Comparison of ENCODE assay signal across 1 cellular context in genomic region chr11:75214411-75214821, GRCh38.
TF ChIP-seq lines count a peak whose summit lies in the region.

No MANE protein-coding gene starts in this region.

TF ChIP-seq in K562, 482 proteins besides CTCF, POLR2A, EP300 and RAD21 (continued from another document):
- no peak for TF ChIP-seq ZNF212 (CRISPR knock-in tag; IDR thresholded peaks at IDR 0.05)
- TF ChIP-seq GMEB1 (CRISPR knock-in tag; IDR thresholded peaks at IDR 0.05): no peak
- no peak for TF ChIP-seq TAF1 (IDR thresholded peaks at IDR 0.05; ENCODE audit: control insufficient read depth, extremely low read depth, insufficient read depth, low read length, severe bottlenecking)
- TF ChIP-seq YY1 (IDR thresholded peaks at IDR 0.05; ENCODE audit: borderline replicate concordance in 1 of 3, control insufficient read depth in 1 of 3, extremely low read depth in 1 of 3, insufficient read depth in 3 of 3, insufficient read length in 1 of 3, insufficient replicate concordance in 2 of 3, low read depth in 1 of 3, low read length in 2 of 3): no peak
- TF ChIP-seq RFX5 (IDR thresholded peaks at IDR 0.05; ENCODE audit: low read depth, low read length): no peak
- TF ChIP-seq ID3 (CRISPR knock-in tag; IDR thresholded peaks at IDR 0.05): no peak
- peak; percentile 28; the same call in 1 of the 2 replicates for TF ChIP-seq ID3 (tag; IDR thresholded peaks at IDR 0.05)
- TF ChIP-seq, protein P1, sequence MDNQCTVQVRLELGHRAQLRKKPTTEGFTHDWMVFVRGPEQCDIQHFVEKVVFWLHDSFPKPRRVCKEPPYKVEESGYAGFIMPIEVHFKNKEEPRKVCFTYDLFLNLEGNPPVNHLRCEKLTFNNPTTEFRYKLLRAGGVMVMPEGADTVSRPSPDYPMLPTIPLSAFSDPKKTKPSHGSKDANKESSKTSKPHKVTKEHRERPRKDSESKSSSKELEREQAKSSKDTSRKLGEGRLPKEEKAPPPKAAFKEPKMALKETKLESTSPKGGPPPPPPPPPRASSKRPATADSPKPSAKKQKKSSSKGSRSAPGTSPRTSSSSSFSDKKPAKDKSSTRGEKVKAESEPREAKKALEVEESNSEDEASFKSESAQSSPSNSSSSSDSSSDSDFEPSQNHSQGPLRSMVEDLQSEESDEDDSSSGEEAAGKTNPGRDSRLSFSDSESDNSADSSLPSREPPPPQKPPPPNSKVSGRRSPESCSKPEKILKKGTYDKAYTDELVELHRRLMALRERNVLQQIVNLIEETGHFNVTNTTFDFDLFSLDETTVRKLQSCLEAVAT (IDR thresholded peaks at IDR 0.05): no peak
- peak; percentile 98 for TF ChIP-seq ZNF511 (CRISPR knock-in tag; IDR thresholded peaks at IDR 0.05)
- no peak for TF ChIP-seq HSF4 (CRISPR knock-in tag; IDR thresholded peaks at IDR 0.05; ENCODE audit: borderline replicate concordance)
